In genomic region chr4:184328022-184328736, GRCh38 we compare ENCODE assay signal across 8 cellular contexts.
DNase-seq lines count a peak whose midpoint lies in the region; ATAC-seq and TF ChIP-seq lines count a peak whose summit lies in the region.

No MANE protein-coding gene starts in this region.

- H3K9ac ChIP-seq in OCI-LY3 (ENCODE audit: low read length) = peak overlapping the region; percentile 71

- H3K4me3 Mint-ChIP-seq in CD8-positive, alpha-beta memory T cell = no peak overlapping the region

- no peak for TF ChIP-seq POLR2A in heart left ventricle (IDR thresholded peaks at IDR 0.05)

- H3K79me2 ChIP-seq in OCI-LY3 (ENCODE audit: low read length) = no peaks in the 10 kb centered on the region

- H2AFZ ChIP-seq in OCI-LY3 (ENCODE audit: low read depth, low read length) = no peak overlapping the region

- peak; percentile 82 for ATAC-seq in GM18868 (IDR thresholded peaks at IDR 0.05; ENCODE audit: unreplicated experiment)
- peak; percentile 78 for ATAC-seq in HG02571 (IDR thresholded peaks at IDR 0.05; ENCODE audit: unreplicated experiment)
- no peak for ATAC-seq in heart left ventricle
- no peak for ATAC-seq in left lobe of liver

- peak; percentile 40 for DNase-seq in renal cortical epithelial cell (ENCODE audit: low read depth)
- no peak for DNase-seq in heart left ventricle
- no peak for DNase-seq in CD8-positive, alpha-beta memory T cell
- no peak for DNase-seq in activated effector memory CD4-positive, alpha-beta T cell treated with Interleukin-2 at 50 U/mL for 16 hours
- DNase-seq in left lobe of liver (ENCODE audit: low spot score) = no peak

- peak overlapping the region; percentile 76 for H3K4me2 ChIP-seq in OCI-LY3 (ENCODE audit: low read length)

- H3K36me3 ChIP-seq in OCI-LY3 (replicated peaks; ENCODE audit: low read depth, low read length) = no peaks in the 10 kb centered on the region
- no peaks in the 10 kb centered on the region for H3K36me3 ChIP-seq in heart left ventricle
- H3K36me3 ChIP-seq in CD8-positive, alpha-beta memory T cell (ENCODE audit: insufficient read depth, low read length) = no peaks in the 10 kb centered on the region

- intact Hi-C loops in heart left ventricle (cut with DNase I) = no loop called here

- no peaks in the 10 kb centered on the region for H4K20me1 ChIP-seq in OCI-LY3 (ENCODE audit: insufficient read depth, low read length)

- peak overlapping the region; percentile 31; the same call in 1 of the 2 replicates for H3K4me3 ChIP-seq in OCI-LY3 (ENCODE audit: low read length)
- H3K4me3 ChIP-seq in heart left ventricle = no peak overlapping the region
- no peak overlapping the region for H3K4me3 ChIP-seq in CD8-positive, alpha-beta memory T cell (ENCODE audit: low read length)

- H3K27me3 ChIP-seq in OCI-LY3 (ENCODE audit: low read depth, low read length) = no peaks in the 10 kb centered on the region
- H3K27me3 ChIP-seq in heart left ventricle = no peaks in the 10 kb centered on the region
- no peaks in the 10 kb centered on the region for H3K27me3 ChIP-seq in CD8-positive, alpha-beta memory T cell (ENCODE audit: insufficient read depth, low read length, poor library complexity, severe bottlenecking)

- POLR2A ChIA-PET in CD8-positive, alpha-beta memory T cell (lab: Charles Lee) = no interaction called here

- WGBS in heart left ventricle, 4 donors = 81 to 92% (median 85%) methylated on average over 7 of the region's 7 CpGs

- peaks cover 88% of the 10 kb centered on the region for H3K4me1 ChIP-seq in OCI-LY3 (ENCODE audit: low read length)
- H3K4me1 ChIP-seq in heart left ventricle = peaks cover 0 to 48% (median 3%) of the 10 kb centered on the region in 12 donors
- no peaks in the 10 kb centered on the region for H3K4me1 ChIP-seq in CD8-positive, alpha-beta memory T cell (ENCODE audit: insufficient read depth, low read length)

- H3K9me3 ChIP-seq in OCI-LY3 (ENCODE audit: insufficient read depth, low read length) (no peaks in the 10 kb centered on the region), heart left ventricle (no peaks in the 10 kb centered on the region)
- H3K9me3 ChIP-seq in CD8-positive, alpha-beta memory T cell (ENCODE audit: low read length) = no peaks in the 10 kb centered on the region

- no peaks in the 10 kb centered on the region for H3K9me3 Mint-ChIP-seq in CD8-positive, alpha-beta memory T cell

- no peaks in the 10 kb centered on the region for H3K27me3 Mint-ChIP-seq in CD8-positive, alpha-beta memory T cell

- H3K27ac ChIP-seq in OCI-LY3 (ENCODE audit: low read length) (peak overlapping the region; percentile 99), heart left ventricle (peak overlapping the region in 1 of 12 donors; percentile 23)
- no peak overlapping the region for H3K27ac ChIP-seq in CD8-positive, alpha-beta memory T cell (ENCODE audit: low read depth, low read length)

- peaks cover 0 to 3% (median 0%) of the 10 kb centered on the region in 3 donors for H3K4me1 Mint-ChIP-seq in CD8-positive, alpha-beta memory T cell

- CTCF ChIA-PET in CD8-positive, alpha-beta memory T cell (lab: Charles Lee) = no interaction called here

- H3K27ac Mint-ChIP-seq in CD8-positive, alpha-beta memory T cell = peak overlapping the region in 3 of 8 donors; percentile 11 to 82 (median 47)

- TF ChIP-seq CTCF in OCI-LY3 (IDR thresholded peaks at IDR 0.05; ENCODE audit: low read depth, low read length) = no peak
- no peak for TF ChIP-seq CTCF in heart left ventricle (IDR thresholded peaks at IDR 0.05)

- H3K36me3 Mint-ChIP-seq in CD8-positive, alpha-beta memory T cell = peaks cover 0 to 3% (median 0%) of the 10 kb centered on the region in 3 donors

Comparison
In these comparisons a context has a peak if more than half of its experiments do, and no peak if none do; other contexts are left out.
1. ATAC-seq: peak in GM18868 (single experiment) and HG02571 (single experiment); none in heart left ventricle (0 of 4) and left lobe of liver (single experiment).